In genomic region chr10:123042708-123043408, GRCh38 we compare ENCODE assay signal across 11 cellular contexts.
"Had no signal": no experiment of that assay in that cellular context is flagged by ENCODE, and none has a peak within 500 bp of the region (broad histone marks: within the 10 kb centered on the region; RNA-seq: fewer than 3 reads in every experiment).

No MANE protein-coding gene starts in this region.

- H3K4me1 ChIP-seq: Peyer's patch had no signal

- DNase-seq: aorta, NCI-H2081 treated with DMSO at 0.1 percent for 48 hours had no signal

- H3K9me3 ChIP-seq: Peyer's patch had no signal

- H3K27ac Mint-ChIP-seq: activated CD4-positive, alpha-beta T cell treated with anti-CD3 and anti-CD28 coated beads for 36 hours; activated CD8-positive, alpha-beta T cell treated with anti-CD3 and anti-CD28 coated beads for 36 hours; activated naive CD4-positive, alpha-beta T cell treated with anti-CD3 and anti-CD28 coated beads, Interleukin-2, amount 50 U/mL, for 24 hours; activated T-cell treated with anti-CD3 and anti-CD28 coated beads, Interleukin-2, amount 50 U/mL, for 24 hours; activated T-helper 1 cell treated with anti-CD3 and anti-CD28 coated beads, Interleukin-12 subunit alpha, Interleukin-12 subunit beta, Interleukin-2, Interleukin-4 antibody, amounts not matched to agents 30 ng/mL and 10 ng/mL and 1 ng/mL, durations not matched to agents 14 hours and 24 hours and 36 hours had no signal

- H3K4me3 ChIP-seq: coronary artery, Peyer's patch had no signal

- H3K9me3 Mint-ChIP-seq: activated CD8-positive, alpha-beta T cell treated with anti-CD3 and anti-CD28 coated beads for 36 hours; activated naive CD4-positive, alpha-beta T cell treated with anti-CD3 and anti-CD28 coated beads, Interleukin-2, amount 50 U/mL, for 24 hours; activated T-cell treated with anti-CD3 and anti-CD28 coated beads, Interleukin-2, amount 50 U/mL, for 24 hours; activated T-helper 1 cell treated with anti-CD3 and anti-CD28 coated beads, Interleukin-12 subunit alpha, Interleukin-12 subunit beta, Interleukin-2, Interleukin-4 antibody, amounts not matched to agents 30 ng/mL and 10 ng/mL and 1 ng/mL, durations not matched to agents 14 hours and 24 hours and 36 hours had no signal

- H3K27me3 Mint-ChIP-seq: activated CD4-positive, alpha-beta T cell treated with anti-CD3 and anti-CD28 coated beads for 36 hours; activated CD8-positive, alpha-beta T cell treated with anti-CD3 and anti-CD28 coated beads for 36 hours; activated naive CD4-positive, alpha-beta T cell treated with anti-CD3 and anti-CD28 coated beads, Interleukin-2, amount 50 U/mL, for 24 hours; activated T-cell treated with anti-CD3 and anti-CD28 coated beads, Interleukin-2, amount 50 U/mL, for 24 hours had no signal

- H3K27ac ChIP-seq: coronary artery, Peyer's patch, RWPE1, WERI-Rb-1 had no signal

- H3K4me3 Mint-ChIP-seq: activated CD4-positive, alpha-beta T cell treated with anti-CD3 and anti-CD28 coated beads for 36 hours; activated CD8-positive, alpha-beta T cell treated with anti-CD3 and anti-CD28 coated beads for 36 hours; activated naive CD4-positive, alpha-beta T cell treated with anti-CD3 and anti-CD28 coated beads, Interleukin-2, amount 50 U/mL, for 24 hours; activated T-cell treated with anti-CD3 and anti-CD28 coated beads, Interleukin-2, amount 50 U/mL, for 24 hours; activated T-helper 1 cell treated with anti-CD3 and anti-CD28 coated beads, Interleukin-12 subunit alpha, Interleukin-12 subunit beta, Interleukin-2, Interleukin-4 antibody, amounts not matched to agents 30 ng/mL and 10 ng/mL and 1 ng/mL, durations not matched to agents 14 hours and 24 hours and 36 hours had no signal

- H3K36me3 ChIP-seq: WERI-Rb-1 had no signal

- H3K27me3 ChIP-seq: Peyer's patch had no signal
